ENCODE assay signal across 27 cellular contexts in the genomic region with DNA sequence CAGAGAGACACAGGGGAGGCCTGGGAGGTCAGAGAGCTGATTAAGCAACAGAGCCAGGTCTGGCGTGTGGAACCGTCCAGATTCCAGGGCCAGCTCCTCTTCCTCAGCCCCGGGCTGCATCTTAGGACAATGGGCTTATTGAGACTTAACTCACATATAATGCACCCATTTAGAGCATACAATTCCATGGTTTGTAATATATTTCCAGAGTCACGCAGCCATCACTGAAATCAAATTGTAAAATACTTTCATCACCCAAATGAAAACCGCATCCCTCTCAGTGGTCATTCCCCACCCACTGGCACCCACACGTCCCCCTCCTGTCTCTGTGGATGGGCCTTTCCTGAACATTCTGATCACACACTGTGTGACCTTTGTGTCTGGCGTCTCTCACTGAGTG. TPM values are rescaled to one million over a fixed set of nuclear protein-coding genes. Genes with fewer than 3 reads are reported as not detected.
A peak's percentile ranks its signal among the peaks of the same experiment; 100 is the strongest.
DNase-seq lines count a peak whose midpoint lies in the region; ATAC-seq, FAIRE-seq and TF ChIP-seq lines count a peak whose summit lies in the region.
"Had no signal": no experiment of that assay in that cellular context is flagged by ENCODE, and none has a peak within 500 bp of the region (broad histone marks: within the 10 kb centered on the region; RNA-seq: fewer than 3 reads in every experiment).

No MANE protein-coding gene starts in this region.

- no TSS peak for BruUV-seq in mammary epithelial cell (replicated peaks; lab: Mats Ljungman, UMichigan)

- CTCF ChIA-PET in mammary epithelial cell (lab: Charles Lee; ENCODE audit: low non-redundant PET) = no interaction called here

- H4K20me1 ChIP-seq in mammary epithelial cell (ENCODE audit: insufficient read depth, low read length) = no peaks in the 10 kb centered on the region

- no peaks in the 10 kb centered on the region for H3K9me3 Mint-ChIP-seq in activated CD4-positive, alpha-beta T cell treated with anti-CD3 and anti-CD28 coated beads, Interleukin-2, amount 10 ng/mL, durations not matched to agents 24 days and 14 days
- H3K9me3 Mint-ChIP-seq: activated CD8-positive, alpha-beta T cell treated with anti-CD3 and anti-CD28 coated beads for 36 hours; IgD-negative memory B cell; nephron had no signal

- intact Hi-C loops in activated CD4-positive, alpha-beta T cell treated with anti-CD3 and anti-CD28 coated beads, Interleukin-2, amount 10 ng/mL, durations not matched to agents 24 days and 14 days (cut with micrococcal nuclease) = no loop called here
- intact Hi-C loops in mammary epithelial cell (cut with micrococcal nuclease) = no loop called here

- H3K9me3 ChIP-seq in mammary epithelial cell (replicated peaks; ENCODE audit: insufficient read depth, low read length) (no peaks in the 10 kb centered on the region), tibial nerve (no peaks in the 10 kb centered on the region)
- H3K9me3 ChIP-seq: gastrocnemius medialis, MG63, Peyer's patch, prostate gland, upper lobe of left lung had no signal

- dilution Hi-C loops in mammary epithelial cell (cut with HindIII; ENCODE audit: low sequenced_read_pairs) = no loop called here

- H3K36me3 ChIP-seq in mammary epithelial cell (ENCODE audit: insufficient read depth, low read length) (no peaks in the 10 kb centered on the region), tibial nerve (peaks cover 0 to 16% (median 2%) of the 10 kb centered on the region in 3 donors)
- H3K36me3 ChIP-seq: gastrocnemius medialis, MG63, prostate gland had no signal

- TF ChIP-seq EP300 in tibial nerve (IDR thresholded peaks at IDR 0.05) = no peak

- H2AFZ ChIP-seq in mammary epithelial cell (ENCODE audit: low read depth, low read length) = peak overlapping the region; percentile 56

- in situ Hi-C loops in mammary epithelial cell (cut with MboI; ENCODE audit: low sequenced_read_pairs in 2 of 2) = no loop called here

- H3K4me3 ChIP-seq in mammary epithelial cell (replicated peaks in 1 of 3; ENCODE audit: insufficient read depth in 1 of 3, low read depth in 2 of 3, low read length in 3 of 3) = no peak overlapping the region
- no peak overlapping the region for H3K4me3 ChIP-seq in tibial nerve
- H3K4me3 ChIP-seq: gastrocnemius medialis, MG63, Peyer's patch, prostate gland, SK-N-MC, skin epidermis, upper lobe of left lung had no signal

- H3K27me3 Mint-ChIP-seq in activated CD4-positive, alpha-beta T cell treated with anti-CD3 and anti-CD28 coated beads, Interleukin-2, amount 10 ng/mL, durations not matched to agents 24 days and 14 days = no peaks in the 10 kb centered on the region
- H3K27me3 Mint-ChIP-seq: activated CD8-positive, alpha-beta T cell treated with anti-CD3 and anti-CD28 coated beads for 36 hours; IgD-negative memory B cell had no signal

- H3K4me1 Mint-ChIP-seq in activated CD4-positive, alpha-beta T cell treated with anti-CD3 and anti-CD28 coated beads, Interleukin-2, amount 10 ng/mL, durations not matched to agents 24 days and 14 days = peaks cover 11% of the 10 kb centered on the region

- no peak for DNase-seq in activated CD4-positive, alpha-beta T cell treated with anti-CD3 and anti-CD28 coated beads, Interleukin-2, amount 10 ng/mL, durations not matched to agents 24 days and 14 days
- no peak for DNase-seq in activated CD4-positive, alpha-beta T cell treated with anti-CD3 and anti-CD28 coated beads for 1 hour
- peak; percentile 87 for DNase-seq in mammary epithelial cell
- peak; percentile 86 for DNase-seq in medulla oblongata (ENCODE audit: extremely low spot score)
- DNase-seq in tibial nerve (ENCODE audit: low spot score in 2 of 2) = no peak
- no peak for DNase-seq in HTR-8/SVneo (ENCODE audit: insufficient read length, low spot score)
- DNase-seq: activated CD4-positive, CD25-positive, alpha-beta regulatory T cell; activated CD8-positive, alpha-beta T cell treated with anti-CD3 and anti-CD28 coated beads for 36 hours; central memory CD4-positive, alpha-beta T cell; DMS 273 treated with DMSO at 0.1 percent for 48 hours; gastrocnemius medialis; left colon; MG63; NCI-H2227 treated with DMSO at 0.1 percent for 48 hours; Peyer's patch; stimulated activated CD4-positive, alpha-beta T cell treated with anti-CD3 and anti-CD28 coated beads, Interleukin-2, amount 100 ng/mL, for 48 hours; stimulated activated naive CD8-positive, alpha-beta T cell treated with anti-CD3 and anti-CD28 coated beads, Interleukin-15, Interleukin-2, amounts not matched to agents 100 U/mL and 50 U/mL, for 24 hours; upper lobe of left lung had no signal

- H3K4me2 ChIP-seq in mammary epithelial cell (ENCODE audit: insufficient read depth, low read depth, low read length) = no peak overlapping the region

- no peaks in the 10 kb centered on the region for H3K27me3 ChIP-seq in mammary epithelial cell (ENCODE audit: insufficient read depth, low read length)
- no peaks in the 10 kb centered on the region for H3K27me3 ChIP-seq in tibial nerve
- H3K27me3 ChIP-seq: gastrocnemius medialis, MG63, Peyer's patch, upper lobe of left lung had no signal

- ATAC-seq in HG03175 (IDR thresholded peaks at IDR 0.05; ENCODE audit: unreplicated experiment) (no peak), GM18520 (IDR thresholded peaks at IDR 0.05; ENCODE audit: unreplicated experiment) (no peak)
- ATAC-seq: activated CD8-positive, alpha-beta T cell treated with anti-CD3 and anti-CD28 coated beads for 36 hours; gastrocnemius medialis; left colon; stimulated activated naive CD8-positive, alpha-beta T cell treated with anti-CD3 and anti-CD28 coated beads, Interleukin-15, Interleukin-2, amounts not matched to agents 100 U/mL and 50 U/mL, for 24 hours had no signal

- TF ChIP-seq CTCF in mammary epithelial cell (conservative IDR thresholded peaks at IDR 0.05 in 1 of 2, IDR thresholded peaks at IDR 0.05 in 1 of 2; ENCODE audit: extremely low read depth in 1 of 2, insufficient read depth in 1 of 2, low read depth in 1 of 2, low read length in 2 of 2) (no peak), tibial nerve (IDR thresholded peaks at IDR 0.05) (no peak)

- H3K27ac ChIP-seq in mammary epithelial cell (ENCODE audit: insufficient read depth, low read depth, low read length) (peak overlapping the region; percentile 47), tibial nerve (peak overlapping the region; percentile 6 to 88 (median 51))
- H3K27ac ChIP-seq: gastrocnemius medialis, prostate gland, SK-N-MC, upper lobe of left lung had no signal

- peaks cover 25% of the 10 kb centered on the region for H3K4me1 ChIP-seq in mammary epithelial cell (ENCODE audit: insufficient read depth, low read length)
- peaks cover 0 to 50% (median 13%) of the 10 kb centered on the region in 4 donors for H3K4me1 ChIP-seq in tibial nerve
- H3K4me1 ChIP-seq: prostate gland had no signal

- peaks cover 16% of the 10 kb centered on the region for H3K79me2 ChIP-seq in mammary epithelial cell (ENCODE audit: insufficient read depth, low read length)

- H3K27ac Mint-ChIP-seq in activated CD4-positive, alpha-beta T cell treated with anti-CD3 and anti-CD28 coated beads, Interleukin-2, amount 10 ng/mL, durations not matched to agents 24 days and 14 days = no peak overlapping the region
- H3K27ac Mint-ChIP-seq: activated CD8-positive, alpha-beta T cell treated with anti-CD3 and anti-CD28 coated beads for 36 hours had no signal

- peak overlapping the region; percentile 2 for H3K9ac ChIP-seq in mammary epithelial cell (ENCODE audit: insufficient read depth, low read length)

- 5% methylated on average over 7 of the region's 7 CpGs for WGBS in mammary epithelial cell (ENCODE audit: low coverage, missing lambda C conversion rate)
- WGBS in tibial nerve, 2 donors = 31 to 49% methylated on average over 7 of the region's 7 CpGs

- peak overlapping the region; percentile 20 for H3K4me3 Mint-ChIP-seq in activated CD4-positive, alpha-beta T cell treated with anti-CD3 and anti-CD28 coated beads, Interleukin-2, amount 10 ng/mL, durations not matched to agents 24 days and 14 days
- H3K4me3 Mint-ChIP-seq: activated CD8-positive, alpha-beta T cell treated with anti-CD3 and anti-CD28 coated beads for 36 hours; CD14-positive monocyte had no signal

- TF ChIP-seq POLR2A in tibial nerve (IDR thresholded peaks at IDR 0.05) = no peak

- no peak for FAIRE-seq in HTR-8/SVneo (lab: Jason Lieb, UNC)
- FAIRE-seq: G401.6 had no signal

- peaks cover 11% of the 10 kb centered on the region for H3K36me3 Mint-ChIP-seq in activated CD4-positive, alpha-beta T cell treated with anti-CD3 and anti-CD28 coated beads, Interleukin-2, amount 10 ng/mL, durations not matched to agents 24 days and 14 days (ENCODE audit: low read depth)

RNA-seq across cellular contexts. Expression of a gene that starts 2.1 kb away (rescaled TPM):
- total RNA-seq in activated CD4-positive, alpha-beta T cell treated with anti-CD3 and anti-CD28 coated beads, Interleukin-2, amount 10 ng/mL, durations not matched to agents 24 days and 14 days = 53.7 and 59.3 TPM in 2 replicates
- total RNA-seq in mammary epithelial cell (100 to 1,000 TPM in 1 of 2 donors, 10 to 100 TPM in 1; 95.7 to 162 TPM), tibial nerve (100 to 1,000 TPM in 3 of 4 donors, 10 to 100 TPM in 1; 94.0 to 181 (median 153) TPM)
- 51.6 TPM for polyA plus RNA-seq in mammary epithelial cell
- polyA minus RNA-seq in mammary epithelial cell = 13.5 TPM

RNA-seq across cellular contexts. Expression of a gene that starts 13.2 kb away (rescaled TPM):
- 119 and 124 TPM in 2 replicates for total RNA-seq in activated CD4-positive, alpha-beta T cell treated with anti-CD3 and anti-CD28 coated beads, Interleukin-2, amount 10 ng/mL, durations not matched to agents 24 days and 14 days
- total RNA-seq in mammary epithelial cell (100 to 1,000 TPM; 113 to 267 TPM), tibial nerve (100 to 1,000 TPM in 1 of 4 donors, 10 to 100 TPM in 3; 45.7 to 108 (median 62.8) TPM)
- 61.6 TPM for polyA plus RNA-seq in mammary epithelial cell
- 72.3 TPM for polyA minus RNA-seq in mammary epithelial cell

RNA-seq across cellular contexts. Expression of a gene that starts 14.7 kb away (rescaled TPM):
- 0.36 and 0.37 TPM in 2 replicates for total RNA-seq in activated CD4-positive, alpha-beta T cell treated with anti-CD3 and anti-CD28 coated beads, Interleukin-2, amount 10 ng/mL, durations not matched to agents 24 days and 14 days
- total RNA-seq in mammary epithelial cell = not detected
- 0.01 TPM for polyA plus RNA-seq in mammary epithelial cell
- not detected for polyA minus RNA-seq in mammary epithelial cell
- total RNA-seq in tibial nerve = 1 to 10 TPM in 2 of 4 donors, under 1 TPM in 2; 0.21 to 2.4 (median 1.1) TPM
- polyA plus RNA-seq: IgD-negative memory B cell had no signal

RNA-seq across cellular contexts. Expression of a gene that starts 31.6 kb away (rescaled TPM):
- 1.4 and 2.2 TPM in 2 replicates for total RNA-seq in activated CD4-positive, alpha-beta T cell treated with anti-CD3 and anti-CD28 coated beads, Interleukin-2, amount 10 ng/mL, durations not matched to agents 24 days and 14 days
- 1 to 10 TPM in 1 of 2 donors, not detected in 1; 1.9 TPM for total RNA-seq in mammary epithelial cell
- not detected for polyA plus RNA-seq in mammary epithelial cell
- not detected for polyA minus RNA-seq in mammary epithelial cell
- 1 to 10 TPM in 1 of 4 donors, not detected in 3; 2.4 TPM for total RNA-seq in tibial nerve
- total RNA-seq: gastrocnemius medialis had no signal
- polyA plus RNA-seq: CD14-positive monocyte, IgD-negative memory B cell had no signal

RNA-seq across cellular contexts. Expression of a gene that starts 36.1 kb away (rescaled TPM):
- 0.42 and 0.50 TPM in 2 replicates for total RNA-seq in activated CD4-positive, alpha-beta T cell treated with anti-CD3 and anti-CD28 coated beads, Interleukin-2, amount 10 ng/mL, durations not matched to agents 24 days and 14 days
- under 1 TPM in 1 of 2 donors, not detected in 1; 0.17 TPM for total RNA-seq in mammary epithelial cell
- 0.07 TPM for polyA plus RNA-seq in mammary epithelial cell
- not detected for polyA minus RNA-seq in mammary epithelial cell
- 10 to 100 TPM in 1 of 4 donors, 1 to 10 TPM in 3; 4.4 to 11.4 (median 7.2) TPM for total RNA-seq in tibial nerve

Comparison
In these comparisons a context has a peak if more than half of its experiments do, and no peak if none do; other contexts are left out.
1. DNase-seq: peak in mammary epithelial cell (single experiment) and medulla oblongata (single experiment); none in activated CD4-positive, alpha-beta T cell treated with anti-CD3 and anti-CD28 coated beads, Interleukin-2, amount 10 ng/mL, durations not matched to agents 24 days and 14 days (single experiment), activated CD4-positive, alpha-beta T cell treated with anti-CD3 and anti-CD28 coated beads for 1 hour (single experiment), tibial nerve (0 of 2) and HTR-8/SVneo (single experiment).